ENCODE assay signal across 16 cellular contexts in genomic region chr2:16200791-16201190, GRCh38.
A peak's percentile ranks its signal among the peaks of the same experiment; 100 is the strongest.
DNase-seq lines count a peak whose midpoint lies in the region; TF ChIP-seq lines count a peak whose summit lies in the region.
"Had no signal": no experiment of that assay in that cellular context is flagged by ENCODE, and none has a peak within 500 bp of the region (broad histone marks: within the 10 kb centered on the region; RNA-seq: fewer than 3 reads in every experiment).

No MANE protein-coding gene starts in this region.

- H3K23ac ChIP-seq in H9 (ENCODE audit: insufficient read length, low read depth, low read length): no peak overlapping the region

- H3T11ph ChIP-seq in H9 (ENCODE audit: low read length): no peak overlapping the region

- H3K4me3 Mint-ChIP-seq in H9: no peak overlapping the region
- peak overlapping the region; percentile 53 for H3K4me3 Mint-ChIP-seq in glutamatergic neuron (ENCODE audit: unreplicated experiment)
- H3K4me3 Mint-ChIP-seq in neural crest cell: no peak overlapping the region
- no peak overlapping the region for H3K4me3 Mint-ChIP-seq in Calu3 (ENCODE audit: low read depth, unreplicated experiment)
- H3K4me3 Mint-ChIP-seq: CD8-positive, alpha-beta T cell had no signal

- H3K27ac Mint-ChIP-seq in H9: peak overlapping the region in 2 of 3 experiments; percentile 22 to 52; a peak in 2 of 7 replicates
- H3K27ac Mint-ChIP-seq in glutamatergic neuron (ENCODE audit: unreplicated experiment): peak overlapping the region; percentile 76
- peak overlapping the region; percentile 81 for H3K27ac Mint-ChIP-seq in neural crest cell (ENCODE audit: unreplicated experiment)
- no peak overlapping the region for H3K27ac Mint-ChIP-seq in Calu3 (ENCODE audit: unreplicated experiment)
- H3K27ac Mint-ChIP-seq: CD8-positive, alpha-beta T cell had no signal

- TF ChIP-seq RAD21 in SK-N-SH (IDR thresholded peaks at IDR 0.05; ENCODE audit: low read length): no peak

- no peak overlapping the region for H4K8ac ChIP-seq in H9 (replicated peaks; ENCODE audit: insufficient read length, low read depth, low read length)

- TF ChIP-seq CTCF in H9 (conservative IDR thresholded peaks at IDR 0.05) (no peak), glutamatergic neuron (IDR thresholded peaks at IDR 0.05; ENCODE audit: partially characterized antibody, unreplicated experiment) (no peak), neural crest cell (conservative IDR thresholded peaks at IDR 0.05) (no peak), suprapubic skin (IDR thresholded peaks at IDR 0.05) (no peak), Calu3 (IDR thresholded peaks at IDR 0.05; ENCODE audit: unreplicated experiment) (no peak), SK-N-SH (IDR thresholded peaks at IDR 0.05) (no peak)

- peaks cover 22 to 32% of the 10 kb centered on the region in 2 experiments for H3K4me1 Mint-ChIP-seq in H9
- H3K4me1 Mint-ChIP-seq in glutamatergic neuron (ENCODE audit: low read depth, unreplicated experiment): peaks cover 9% of the 10 kb centered on the region
- H3K4me1 Mint-ChIP-seq in neural crest cell: peaks cover 63% of the 10 kb centered on the region
- H3K4me1 Mint-ChIP-seq in Calu3 (ENCODE audit: low read depth, unreplicated experiment): peaks cover 21% of the 10 kb centered on the region

- intact Hi-C loops in Calu3 (cut with micrococcal nuclease; ENCODE audit: unreplicated experiment): no loop called here

- no peak overlapping the region for H2BK15ac ChIP-seq in H9 (ENCODE audit: low read depth, low read length)

- CTCF ChIA-PET in Calu3 (lab: Charles Lee) (no interaction called here), SK-N-SH (lab: Yijun Ruan, JAX) (interaction anchor here (1.0 kb wide), 1 partner anchor 15 kb away, joined by 4 read pairs; no protein-coding TSS in a partner anchor)

- H3K9ac ChIP-seq in H9 (ENCODE audit: extremely low read depth, insufficient read length, low read length) (no peak overlapping the region), SK-N-SH (no peak overlapping the region)
- H3K9ac ChIP-seq: BLaER1 treated with 17β-estradiol and CSF1 and Interleukin-3, amounts not matched to agents 10 nM and 100 nM had no signal

- H3K4me3 ChIP-seq in suprapubic skin (no peak overlapping the region), SK-N-SH (ENCODE audit: low read depth in 2 of 2, low read length in 1 of 2) (no peak overlapping the region)
- H3K4me3 ChIP-seq: BLaER1 treated with 17β-estradiol and CSF1 and Interleukin-3, amounts not matched to agents 10 nM and 100 nM; GM12878; HAP-1 had no signal

- H3K9me2 ChIP-seq in SK-N-SH: no peaks in the 10 kb centered on the region

- no peak overlapping the region for H3K4ac ChIP-seq in H9 (ENCODE audit: low read depth, low read length)

- no CpG with 5 or more reads among the region's 2 CpGs for WGBS in H9 (ENCODE audit: extremely low coverage, insufficient read length, low lambda C conversion rate)
- 83% methylated on average over 2 of the region's 2 CpGs for WGBS in suprapubic skin
- WGBS in SK-N-SH (ENCODE audit: low lambda C conversion rate): 43% methylated on average over 2 of the region's 2 CpGs

- H3K18ac ChIP-seq in H9 (ENCODE audit: insufficient read length, low read depth, low read length): no peak overlapping the region

- peaks cover 1% of the 10 kb centered on the region; the same call in 1 of the 2 replicates for H3K27me3 Mint-ChIP-seq in H9 (ENCODE audit: low read depth)
- peaks cover 3% of the 10 kb centered on the region for H3K27me3 Mint-ChIP-seq in glutamatergic neuron (ENCODE audit: unreplicated experiment)
- no peaks in the 10 kb centered on the region for H3K27me3 Mint-ChIP-seq in neural crest cell (ENCODE audit: low read depth)
- no peaks in the 10 kb centered on the region for H3K27me3 Mint-ChIP-seq in Calu3 (ENCODE audit: unreplicated experiment)

- H3K23me2 ChIP-seq in H9 (ENCODE audit: insufficient read length, low read depth, low read length, poor library complexity, severe bottlenecking): no peaks in the 10 kb centered on the region

- no peak overlapping the region for H2BK120ac ChIP-seq in H9 (ENCODE audit: low read depth, low read length, poor library complexity, severe bottlenecking)

- H2AK5ac ChIP-seq in H9 (ENCODE audit: insufficient read length, low read length): no peak overlapping the region

- no peak overlapping the region for H3K4me2 ChIP-seq in H9 (ENCODE audit: insufficient read depth, insufficient read length, low read length)
- no peak overlapping the region for H3K4me2 ChIP-seq in SK-N-SH
- H3K4me2 ChIP-seq: BLaER1 treated with 17β-estradiol and CSF1 and Interleukin-3, amounts not matched to agents 10 nM and 100 nM had no signal

- no peak overlapping the region for H2BK20ac ChIP-seq in H9 (ENCODE audit: low read depth, low read length, poor library complexity, severe bottlenecking)

- H3K27ac ChIP-seq in H9 (ENCODE audit: insufficient read length, low read depth, low read length) (no peak overlapping the region), suprapubic skin (no peak overlapping the region), SK-N-SH (ENCODE audit: low read depth in 2 of 2, low read length in 1 of 2) (peak overlapping the region in 1 of 2 experiments; percentile 32; a peak in 2 of 4 replicates)
- H3K27ac ChIP-seq: BLaER1 treated with 17β-estradiol and CSF1 and Interleukin-3, amounts not matched to agents 10 nM and 100 nM had no signal

- H4K91ac ChIP-seq in H9 (ENCODE audit: insufficient read length, low read depth, low read length): no peak overlapping the region

- no peak for TF ChIP-seq EP300 in suprapubic skin (IDR thresholded peaks at IDR 0.05)
- TF ChIP-seq EP300 in SK-N-SH (IDR thresholded peaks at IDR 0.05; ENCODE audit: borderline replicate concordance in 1 of 2, low read depth in 1 of 2, low read length in 1 of 2): no peak

- H4K5ac ChIP-seq in H9 (ENCODE audit: insufficient read length, low read depth, low read length): no peak overlapping the region

- POLR2A ChIA-PET in SK-N-SH (lab: Yijun Ruan, JAX): interaction anchor here (0.5 kb wide), 1 partner anchor 135 kb away, joined by 3 read pairs; no protein-coding TSS in a partner anchor

- H3K4me1 ChIP-seq in H9 (ENCODE audit: insufficient read depth, low read length): no peaks in the 10 kb centered on the region
- peaks cover 8% of the 10 kb centered on the region for H3K4me1 ChIP-seq in suprapubic skin
- H3K4me1 ChIP-seq in SK-N-SH (ENCODE audit: control insufficient read depth in 1 of 2, insufficient read depth in 2 of 2, low read depth in 1 of 2, low read length in 1 of 2): peaks cover 0 to 46% of the 10 kb centered on the region in 2 experiments; a peak in 2 of 4 replicates
- H3K4me1 ChIP-seq: BLaER1 treated with 17β-estradiol and CSF1 and Interleukin-3, amounts not matched to agents 10 nM and 100 nM; HAP-1 had no signal

- H3F3A ChIP-seq in SK-N-SH (replicated peaks; ENCODE audit: insufficient read depth): no peaks in the 10 kb centered on the region

- BruUV-seq in Calu3 (replicated peaks; lab: Mats Ljungman, UMichigan): no TSS peak

- H3K27me3 ChIP-seq in H9 (ENCODE audit: insufficient read depth, low read length) (no peaks in the 10 kb centered on the region), suprapubic skin (no peaks in the 10 kb centered on the region), SK-N-SH (ENCODE audit: insufficient read depth) (no peaks in the 10 kb centered on the region)
- H3K27me3 ChIP-seq: BLaER1 treated with 17β-estradiol and CSF1 and Interleukin-3, amounts not matched to agents 10 nM and 100 nM had no signal

- no peak overlapping the region for H2BK12ac ChIP-seq in H9 (ENCODE audit: insufficient read length, low read depth, low read length)

- H3K14ac ChIP-seq in H9 (ENCODE audit: insufficient read depth, low read length): no peak overlapping the region

- peaks cover 0 to 5% of the 10 kb centered on the region in 2 experiments; a peak in 1 of 5 replicates for H3K9me3 Mint-ChIP-seq in H9
- H3K9me3 Mint-ChIP-seq in glutamatergic neuron (ENCODE audit: unreplicated experiment): peaks cover 7% of the 10 kb centered on the region
- no peaks in the 10 kb centered on the region for H3K9me3 Mint-ChIP-seq in neural crest cell
- no peaks in the 10 kb centered on the region for H3K9me3 Mint-ChIP-seq in Calu3 (ENCODE audit: low read depth, unreplicated experiment)
- H3K9me3 Mint-ChIP-seq: CD8-positive, alpha-beta T cell had no signal

- H3K36me3 ChIP-seq in suprapubic skin (no peaks in the 10 kb centered on the region), SK-N-SH (replicated peaks in 1 of 2; ENCODE audit: control insufficient read depth in 1 of 2, insufficient read depth in 2 of 2, low read length in 1 of 2) (no peaks in the 10 kb centered on the region)
- H3K36me3 ChIP-seq: BLaER1 treated with 17β-estradiol and CSF1 and Interleukin-3, amounts not matched to agents 10 nM and 100 nM; HAP-1 had no signal

- H2AFZ ChIP-seq in H9 (ENCODE audit: low read length): no peak overlapping the region
- no peak overlapping the region for H2AFZ ChIP-seq in SK-N-SH (ENCODE audit: low read depth)

- TF ChIP-seq POLR2A in suprapubic skin (IDR thresholded peaks at IDR 0.05): no peak

- DNase-seq in H9: no peak
- no peak for DNase-seq in glutamatergic neuron
- DNase-seq in neural crest cell (ENCODE audit: low read depth, low spot score): no peak
- no peak for DNase-seq in suprapubic skin (ENCODE audit: low spot score in 2 of 2)
- DNase-seq in Calu3: no peak
- DNase-seq in foreskin melanocyte: no peak
- DNase-seq in SK-N-SH: no peak
- DNase-seq: 8988T; CD8-positive, alpha-beta T cell; DMS 273 treated with DMSO at 0.1 percent for 48 hours; DMS53; DND-41; EL had no signal

- no peak overlapping the region for H3K56ac ChIP-seq in H9 (ENCODE audit: insufficient read length, low read depth, low read length)

- H4K20me1 ChIP-seq in H9 (ENCODE audit: control insufficient read depth, insufficient read depth, insufficient read length) (no peaks in the 10 kb centered on the region), SK-N-SH (ENCODE audit: insufficient read depth) (no peaks in the 10 kb centered on the region)
- H4K20me1 ChIP-seq: BLaER1 treated with 17β-estradiol and CSF1 and Interleukin-3, amounts not matched to agents 10 nM and 100 nM had no signal

- H3K36me3 Mint-ChIP-seq in H9 (ENCODE audit: insufficient read depth in 1 of 3, low read depth in 3 of 3): peaks cover 0 to 5% (median 0%) of the 10 kb centered on the region in 3 experiments; a peak in 2 of 7 replicates
- no peaks in the 10 kb centered on the region for H3K36me3 Mint-ChIP-seq in glutamatergic neuron (ENCODE audit: unreplicated experiment)
- H3K36me3 Mint-ChIP-seq in neural crest cell (ENCODE audit: low read depth): no peaks in the 10 kb centered on the region
- peaks cover 3% of the 10 kb centered on the region for H3K36me3 Mint-ChIP-seq in Calu3 (ENCODE audit: insufficient read depth, unreplicated experiment)
- H3K36me3 Mint-ChIP-seq: CD8-positive, alpha-beta T cell had no signal

- H3K9me3 ChIP-seq in H9 (ENCODE audit: control insufficient read depth, low read depth, low read length) (no peaks in the 10 kb centered on the region), suprapubic skin (no peaks in the 10 kb centered on the region), SK-N-SH (no peaks in the 10 kb centered on the region)
- H3K9me3 ChIP-seq: BLaER1 treated with 17β-estradiol and CSF1 and Interleukin-3, amounts not matched to agents 10 nM and 100 nM; HAP-1 had no signal

- H2BK5ac ChIP-seq in H9 (ENCODE audit: insufficient read length, low read length): no peak overlapping the region

- no peaks in the 10 kb centered on the region for H3K79me1 ChIP-seq in H9 (ENCODE audit: insufficient read depth, low read depth, low read length, poor library complexity, severe bottlenecking)

- H3K79me2 ChIP-seq in H9 (ENCODE audit: insufficient read depth, low read length): no peaks in the 10 kb centered on the region
- H3K79me2 ChIP-seq in SK-N-SH (ENCODE audit: insufficient read depth): no peaks in the 10 kb centered on the region
